Comparison of ENCODE assay signal across 8 cellular contexts in the genomic region with DNA sequence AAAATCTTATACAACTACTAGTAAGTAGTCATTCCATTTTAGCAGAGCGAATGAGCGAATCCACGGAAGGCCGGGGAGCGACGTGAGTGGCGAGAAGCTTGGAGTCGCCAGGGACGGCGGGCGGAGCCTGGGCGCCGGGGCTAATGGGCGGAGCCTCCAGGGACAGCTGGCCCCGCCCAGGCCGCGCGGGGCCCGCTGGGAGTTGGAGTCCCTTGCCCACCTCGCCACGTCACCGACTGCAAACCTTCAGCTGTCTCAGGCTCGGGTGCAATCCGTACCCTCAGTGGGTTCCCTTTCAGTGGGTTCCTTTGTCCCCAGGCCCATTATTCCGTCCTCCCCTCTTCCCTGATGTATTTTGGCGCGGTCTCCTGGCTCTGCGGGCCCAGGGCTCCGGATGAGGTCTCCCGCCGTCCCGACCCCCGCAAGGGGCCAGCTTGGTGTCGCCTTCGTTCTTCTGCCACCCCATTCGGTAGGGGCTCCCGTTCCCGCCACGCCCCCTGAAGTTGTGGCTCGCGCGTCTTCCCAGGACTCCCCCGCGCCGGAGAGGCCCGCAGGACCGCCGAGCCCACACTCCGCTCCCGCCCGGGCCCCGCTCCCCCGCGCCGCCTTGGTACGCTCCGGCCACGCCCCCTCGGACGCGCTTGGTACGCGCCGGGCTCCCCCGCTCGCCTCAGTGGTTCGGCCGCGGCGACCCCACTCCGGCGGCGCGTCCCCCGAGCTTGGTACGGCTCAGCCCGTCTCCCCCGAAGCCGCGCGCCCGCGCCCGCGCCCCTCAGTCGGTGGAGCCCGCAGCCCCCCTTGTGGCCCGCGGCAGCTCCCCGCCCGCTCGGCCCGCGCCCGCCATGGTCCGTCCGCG. TPM values are rescaled to one million over a fixed set of nuclear protein-coding genes. Genes with fewer than 3 reads are reported as not detected.
DNase-seq lines count a peak whose midpoint lies in the region; ATAC-seq, FAIRE-seq and TF ChIP-seq lines count a peak whose summit lies in the region.

A gene (plus strand): TSS at position 673 of the 856 bp plus-strand sequence.

- peak within 1 kb of the TSS; percentile 90 for H3K4me3 ChIP-seq in BE2C (ENCODE audit: low read depth, low read length)
- H3K4me3 ChIP-seq in HepG2 (replicated peaks in 1 of 3; ENCODE audit: insufficient read depth in 1 of 3, low read depth in 2 of 3, low read length in 3 of 3), result peak within 1 kb of the TSS; percentile 89 to 93 (median 90)

- no peak within 1 kb of the TSS for H2AFZ ChIP-seq in HepG2 (ENCODE audit: low read length)

- H3K9me3 Mint-ChIP-seq in dendritic cell treated with granulocyte-macrophage colony-stimulating factor and Interleukin-4, amounts not matched to agents 40 ng/mL and 50 ng/mL, for 4 days, result peaks cover 17% of the 10 kb centered on the region

- DNase-seq in BE2C (peak; percentile 93), NCI-H69 (lab: John Stamatoyannopoulos, UW) (peak; percentile 97), HepG2 (ENCODE audit: low spot score) (peak; percentile 90)
- peak; percentile 84 for DNase-seq in activated CD4-positive, alpha-beta T cell treated with anti-CD3 and anti-CD28 coated beads, Interleukin-2, amount 50 U/mL, for 1 hour
- DNase-seq in stimulated activated CD4-positive, alpha-beta T cell treated with anti-CD3 and anti-CD28 coated beads, Interleukin-2, amount 100 ng/mL, for 48 hours, result peak; percentile 88 to 89

- CTCF ChIA-PET in HepG2 (lab: Yijun Ruan, JAX; ENCODE audit: low intra/inter-chr PET ratio, low total read pairs), result no interaction called here

- H3K36me3 Mint-ChIP-seq in dendritic cell treated with granulocyte-macrophage colony-stimulating factor and Interleukin-4, amounts not matched to agents 40 ng/mL and 50 ng/mL, for 4 days (ENCODE audit: low read depth), result peaks cover 34% of the 10 kb centered on the region

- in situ Hi-C loops in HepG2 (cut with HindIII; ENCODE audit: extremely low pct_ligation_motif_present, low pct_unique_long_range_greater_than_20kb), result no loop called here

- H3K9me3 ChIP-seq in BE2C, result no peaks in the 10 kb centered on the region
- H3K9me3 ChIP-seq in HepG2 (ENCODE audit: low read length), result no peaks in the 10 kb centered on the region

- POLR2A ChIA-PET in HepG2 (lab: Yijun Ruan, JAX), result interaction anchor here (0.6 to 3.1 kb wide), 13 partner anchors 10 to 165 kb away, joined by 3 to 29 read pairs (median 7); a partner anchor contains a TSS

- no peaks in the 10 kb centered on the region for H3K27me3 ChIP-seq in BE2C
- no peaks in the 10 kb centered on the region; a peak in 1 of 5 replicates for H3K27me3 ChIP-seq in HepG2 (ENCODE audit: control insufficient read depth in 1 of 2, insufficient read depth in 2 of 2, low read length in 2 of 2)

- peak within 1 kb of the TSS; percentile 98 for H3K27ac Mint-ChIP-seq in dendritic cell treated with granulocyte-macrophage colony-stimulating factor and Interleukin-4, amounts not matched to agents 40 ng/mL and 50 ng/mL, for 4 days

- TF ChIP-seq CTCF in BE2C (IDR thresholded peaks at IDR 0.05; ENCODE audit: low read depth, low read length) (no peak), HepG2 (CRISPR knock-in tag; IDR thresholded peaks at IDR 0.05) (peak; percentile 20; the same call in 1 of the 2 replicates)

- TF ChIP-seq EP300 in HepG2 (IDR thresholded peaks at IDR 0.05; ENCODE audit: low read depth in 2 of 2, low read length in 2 of 2) (0 out of 4 replicates have a peak, but pooled peaks of 1 of the 2 experiments have one; percentile 35), HepG2 (CRISPR knock-in tag; IDR thresholded peaks at IDR 0.05; ENCODE audit: borderline replicate concordance) (peak; percentile 20; the same call in 1 of the 2 replicates)

- WGBS in HepG2 (ENCODE audit: low lambda C conversion rate), result 21% methylated on average over 22 of the region's 98 CpGs

- peak within 1 kb of the TSS; percentile 100 for H3K27ac ChIP-seq in HepG2 (ENCODE audit: extremely low read length, insufficient read depth, low read length)

- peak within 1 kb of the TSS; percentile 89 for H3K4me3 Mint-ChIP-seq in dendritic cell treated with granulocyte-macrophage colony-stimulating factor and Interleukin-4, amounts not matched to agents 40 ng/mL and 50 ng/mL, for 4 days

- ATAC-seq in GM19328 (IDR thresholded peaks at IDR 0.05; ENCODE audit: unreplicated experiment), result peak; percentile 61
- ATAC-seq in HG03520 (IDR thresholded peaks at IDR 0.05; ENCODE audit: unreplicated experiment), result peak; percentile 70
- peak; percentile 84 for ATAC-seq in HepG2

- TF ChIP-seq RAD21 in HepG2 (CRISPR knock-in tag; IDR thresholded peaks at IDR 0.05), result no peak

- H3K9ac ChIP-seq in HepG2 (ENCODE audit: insufficient read depth, low read depth, low read length), result peak within 1 kb of the TSS; percentile 96

- TSS peak; percentile 82 for BruUV-seq in HepG2 (replicated peaks; lab: Mats Ljungman, UMichigan)

- peaks cover 24% of the 10 kb centered on the region for H3K79me2 ChIP-seq in HepG2 (ENCODE audit: insufficient read depth, low read length)

- peak; percentile 66 to 67; a peak in 3 of 4 replicates for TF ChIP-seq POLR2A in HepG2 (IDR thresholded peaks at IDR 0.05; ENCODE audit: insufficient read depth in 1 of 2, low read depth in 2 of 2, low read length in 2 of 2)

- H4K20me1 ChIP-seq in HepG2 (ENCODE audit: insufficient read depth, low read length), result peaks cover 23% of the 10 kb centered on the region

- peaks cover 52% of the 10 kb centered on the region for H3K4me1 Mint-ChIP-seq in dendritic cell treated with granulocyte-macrophage colony-stimulating factor and Interleukin-4, amounts not matched to agents 40 ng/mL and 50 ng/mL, for 4 days (ENCODE audit: low read depth)

- intact Hi-C loops in dendritic cell treated with granulocyte-macrophage colony-stimulating factor and Interleukin-4, amounts not matched to agents 40 ng/mL and 50 ng/mL, for 4 days (cut with micrococcal nuclease), result loop anchor here (1.0 kb wide), 1 partner anchor 37 kb away; a partner anchor contains a TSS
- intact Hi-C loops in HepG2 (cut with micrococcal nuclease; ENCODE audit: unreplicated experiment), result no loop called here

- H3K36me3 ChIP-seq in BE2C, result peaks cover 12% of the 10 kb centered on the region
- H3K36me3 ChIP-seq in HepG2 (replicated peaks in 1 of 2; ENCODE audit: control insufficient read depth in 1 of 2, insufficient read depth in 2 of 2, low read length in 2 of 2), result peaks cover 13 to 17% of the 10 kb centered on the region in 2 experiments; a peak in 4 of 5 replicates

- peak within 1 kb of the TSS; percentile 89 for H3K4me2 ChIP-seq in HepG2 (ENCODE audit: low read depth, low read length)

- peak; percentile 83 for FAIRE-seq in HepG2 (lab: Jason Lieb, UNC)

- peaks cover 12% of the 10 kb centered on the region for H3K27me3 Mint-ChIP-seq in dendritic cell treated with granulocyte-macrophage colony-stimulating factor and Interleukin-4, amounts not matched to agents 40 ng/mL and 50 ng/mL, for 4 days

- H3K4me1 ChIP-seq in BE2C (0 out of 2 replicates have a peak, but pooled peaks cover 2% of the 10 kb centered on the region), HepG2 (ENCODE audit: insufficient read depth, low read length) (peaks cover 30% of the 10 kb centered on the region)

TF ChIP-seq in HepG2, 621 proteins besides CTCF, POLR2A, EP300 and RAD21 (continues in another document):
- TF ChIP-seq TBP (CRISPR knock-in tag; IDR thresholded peaks at IDR 0.05) (0 out of 2 replicates have a peak, but pooled peaks have one; percentile 77), REPIN1 (CRISPR knock-in tag; IDR thresholded peaks at IDR 0.05; ENCODE audit: borderline replicate concordance, low read depth) (0 out of 2 replicates have a peak, but pooled peaks have one; percentile 16), ARID2 (CRISPR knock-in tag; IDR thresholded peaks at IDR 0.05; ENCODE audit: borderline replicate concordance) (no peak), U2AF1 (optimal IDR thresholded peaks at IDR 0.05; ENCODE audit: low read depth, low read length) (no peak), MYNN (CRISPR knock-in tag; IDR thresholded peaks at IDR 0.05; ENCODE audit: low read depth) (no peak), KDM3A (CRISPR knock-in tag; IDR thresholded peaks at IDR 0.05; ENCODE audit: low read depth) (0 out of 2 replicates have a peak, but pooled peaks have one; percentile 38)

RNA-seq across cellular contexts. Expression of the gene that starts here (rescaled TPM):
- 252 TPM for polyA plus RNA-seq in BE2C (2012; ENCODE audit: insufficient read depth, insufficient read length, low read depth)
- total RNA-seq in HepG2 (2016; rRNA removed; fragmentation: Illumina TruSeq; extraction: Trizol), result 59.4 and 68.5 TPM in 2 replicates
- 30.7 and 36.0 TPM in 2 replicates for total RNA-seq in HepG2 (2016; cell fraction: cytosol; rRNA removed; fragmentation: Illumina TruSeq; extraction: Trizol; ENCODE audit: low read depth)
- total RNA-seq in HepG2 (2016; cell fraction: insoluble cytoplasmic fraction; rRNA removed; fragmentation: Illumina TruSeq; extraction: Trizol), result 67.3 and 74.4 TPM in 2 replicates
- 45.7 and 54.4 TPM in 2 replicates for total RNA-seq in HepG2 (2016; cell fraction: membrane; rRNA removed; fragmentation: Illumina TruSeq; extraction: Trizol)
- 68.2 and 84.3 TPM in 2 replicates for total RNA-seq in HepG2 (2016; cell fraction: nucleus; rRNA removed; fragmentation: Illumina TruSeq; extraction: Trizol)
- 63.5 and 77.7 TPM in 2 replicates for polyA plus RNA-seq in HepG2 (2011; rRNA removed)
- polyA plus RNA-seq in HepG2 (2011; cell fraction: cytosol; rRNA removed), result 27.3 and 44.2 TPM in 2 replicates
- polyA plus RNA-seq in HepG2 (2011; cell fraction: nucleus; rRNA removed), result 387 and 441 TPM in 2 replicates
- 72.7 and 99.0 TPM in 2 replicates for polyA plus RNA-seq in HepG2 (2012)
- polyA plus RNA-seq in HepG2 (2016; cell fraction: cytosol; fragmentation: Illumina TruSeq; extraction: Trizol; ENCODE audit: low read depth), result 24.0 and 27.8 TPM in 2 replicates
- polyA plus RNA-seq in HepG2 (2016; cell fraction: insoluble cytoplasmic fraction; fragmentation: Illumina TruSeq; extraction: Trizol; ENCODE audit: low read depth), result 78.0 and 94.4 TPM in 2 replicates
- 34.7 and 37.3 TPM in 2 replicates for polyA plus RNA-seq in HepG2 (2016; cell fraction: membrane; fragmentation: Illumina TruSeq; extraction: Trizol; ENCODE audit: low read depth)
- polyA plus RNA-seq in HepG2 (2016; cell fraction: nucleus; fragmentation: Illumina TruSeq; extraction: Trizol; ENCODE audit: insufficient read depth, low read depth), result 178 and 181 TPM in 2 replicates
- 73.5 and 109 TPM in 2 replicates for polyA minus RNA-seq in HepG2 (2011; rRNA and poly(A)+ RNA removed; ENCODE audit: low replicate concordance)
- 42.8 and 45.1 TPM in 2 replicates for polyA minus RNA-seq in HepG2 (2011; cell fraction: cytosol; rRNA and poly(A)+ RNA removed)
- 69.0 and 75.8 TPM in 2 replicates for polyA minus RNA-seq in HepG2 (2011; cell fraction: nucleus; rRNA and poly(A)+ RNA removed)

Comparison
In these comparisons a context has a peak if more than half of its experiments do, and no peak if none do; other contexts are left out.
1. Peak in every context shown above with its lines: DNase-seq, ATAC-seq, H3K4me3 ChIP-seq and H3K27ac ChIP-seq.